In genomic region chr11:74170694-74171629, GRCh38 we compare ENCODE assay signal across 8 cellular contexts. TPM values are rescaled to one million over a fixed set of nuclear protein-coding genes. Genes with fewer than 3 reads are reported as not detected.
A peak's percentile ranks its signal among the peaks of the same experiment; 100 is the strongest.
DNase-seq lines count a peak whose midpoint lies in the region; ATAC-seq and TF ChIP-seq lines count a peak whose summit lies in the region.

C2CD3 (minus strand) TSS chr11:74171002; CDS start chr11:74170792, 210 bp downstream.
PPME1 (plus strand) TSS chr11:74171289; CDS start chr11:74171422, 133 bp downstream.

- peak within 1 kb of the TSS; percentile 75 for H3K4me3 ChIP-seq in Caco-2 (ENCODE audit: low read depth, low read length)

- no TSS peak for BruUV-seq in Caco-2 (replicated peaks; lab: Mats Ljungman, UMichigan)

- peak; percentile 59 to 63 for TF ChIP-seq CTCF in Caco-2 (IDR thresholded peaks at IDR 0.05; ENCODE audit: insufficient read depth in 1 of 2, low read depth in 1 of 2, low read length in 1 of 2, severe bottlenecking in 1 of 2, unreplicated experiment in 1 of 2)

- no peak within 1 kb of the TSS for H3K4me3 Mint-ChIP-seq in Caco-2 (ENCODE audit: unreplicated experiment)
- H3K4me3 Mint-ChIP-seq in effector memory CD8-positive, alpha-beta T cell, result no peak within 1 kb of the TSS

- peak; percentile 89 for ATAC-seq in GM21367 (IDR thresholded peaks at IDR 0.05; ENCODE audit: unreplicated experiment)
- peak; percentile 95 for ATAC-seq in effector memory CD8-positive, alpha-beta T cell (replicated peaks)

- H3K9me3 Mint-ChIP-seq in Caco-2 (ENCODE audit: unreplicated experiment), result no peaks in the 10 kb centered on the region
- no peaks in the 10 kb centered on the region for H3K9me3 Mint-ChIP-seq in effector memory CD8-positive, alpha-beta T cell

- intact Hi-C loops in Caco-2 (cut with micrococcal nuclease; ENCODE audit: unreplicated experiment), result loop anchor here (1.0 to 5.0 kb wide), 7 partner anchors 33 to 294 kb away; partner anchors contain the start of genes COA4 and PAAF1

- peaks cover 32% of the 10 kb centered on the region for H3K4me1 ChIP-seq in Caco-2

- peaks cover 6% of the 10 kb centered on the region for H3K4me1 Mint-ChIP-seq in Caco-2 (ENCODE audit: low read depth, unreplicated experiment)
- H3K4me1 Mint-ChIP-seq in effector memory CD8-positive, alpha-beta T cell (ENCODE audit: low read depth in 2 of 2), result peaks cover 2 to 9% of the 10 kb centered on the region in 2 donors

- peak; percentile 100 for DNase-seq in Caco-2
- DNase-seq in HT1080 (ENCODE audit: low read depth), result peak; percentile 100
- DNase-seq in NOMO-1 (lab: John Stamatoyannopoulos, UW; ENCODE audit: unreplicated experiment in 2 of 2), result peak; percentile 100
- DNase-seq in effector memory CD8-positive, alpha-beta T cell, result peak; percentile 94 to 96 (median 96)
- DNase-seq in medulla oblongata (ENCODE audit: extremely low spot score), result peak; percentile 100
- peak; percentile 95 for DNase-seq in stimulated activated CD8-positive, alpha-beta memory T cell treated with anti-CD3 and anti-CD28 coated beads, Interleukin-12 subunit alpha, Interleukin-12 subunit beta, amount 100 ng/mL, for 1 hour (ENCODE audit: low read depth)

- POLR2A ChIA-PET in Caco-2 (lab: Charles Lee), result interaction anchor here (0.6 to 3.4 kb wide), 15 partner anchors 12 to 606 kb away, joined by 3 to 42 read pairs (median 6); partner anchors contain the start of genes LIPT2, PGM2L1 and UCP2
- POLR2A ChIA-PET in activated CD8-positive, alpha-beta memory T cell treated with anti-CD3 and anti-CD28 coated beads for 36 hours (lab: Charles Lee), result interaction anchor here (0.6 to 2.0 kb wide), 5 partner anchors 13 to 354 kb away, joined by 3 to 8 read pairs (median 4); partner anchors contain the start of gene LIPT2

- no peaks in the 10 kb centered on the region for H3K27me3 ChIP-seq in Caco-2 (replicated peaks; ENCODE audit: control insufficient read depth, insufficient read depth, low read length)

- H3K36me3 ChIP-seq in Caco-2 (ENCODE audit: control insufficient read depth, insufficient read depth, low read length), result peaks cover 1% of the 10 kb centered on the region

- H3K36me3 Mint-ChIP-seq in Caco-2 (ENCODE audit: insufficient read depth, unreplicated experiment), result peaks cover 5% of the 10 kb centered on the region
- peaks cover 15% of the 10 kb centered on the region for H3K36me3 Mint-ChIP-seq in effector memory CD8-positive, alpha-beta T cell (ENCODE audit: insufficient read depth)

- H3K27me3 Mint-ChIP-seq in Caco-2 (ENCODE audit: insufficient read depth, unreplicated experiment), result no peaks in the 10 kb centered on the region
- H3K27me3 Mint-ChIP-seq in effector memory CD8-positive, alpha-beta T cell, result no peaks in the 10 kb centered on the region

- H3K9me3 ChIP-seq in Caco-2, result no peaks in the 10 kb centered on the region

- CTCF ChIA-PET in Caco-2 (lab: Charles Lee), result interaction anchor here (0.6 to 1.9 kb wide), 22 partner anchors 13 to 428 kb away, joined by 3 to 15 read pairs (median 4); partner anchors contain the start of gene UCP2
- CTCF ChIA-PET in activated CD8-positive, alpha-beta memory T cell treated with anti-CD3 and anti-CD28 coated beads for 36 hours (lab: Charles Lee), result interaction anchor here (0.6 to 1.0 kb wide), 2 partner anchors 12 to 400 kb away, joined by 3 read pairs; no protein-coding TSS in a partner anchor

- no peak within 1 kb of the TSS for H3K27ac Mint-ChIP-seq in Caco-2 (ENCODE audit: unreplicated experiment)
- H3K27ac Mint-ChIP-seq in effector memory CD8-positive, alpha-beta T cell, result no peak within 1 kb of the TSS

RNA-seq across cellular contexts. Expression of gene C2CD3, which starts in this region (rescaled TPM):
- 47.0 and 47.5 TPM in 2 replicates for total RNA-seq in Caco-2 (2022)
- 11.9 and 20.5 TPM in 2 replicates for total RNA-seq in HT1080 (2014; rRNA removed; shearing (Covaris generic))
- polyA plus RNA-seq in HT1080 (2015; cell fraction: cytosol; rRNA removed), result 11.5 and 14.9 TPM in 2 replicates
- 20.1 and 21.4 TPM in 2 replicates for polyA plus RNA-seq in HT1080 (2015; cell fraction: nucleus; rRNA removed)
- total RNA-seq in activated CD8-positive, alpha-beta memory T cell treated with anti-CD3 and anti-CD28 coated beads for 36 hours, result 10 to 100 TPM; 34.3 to 35.3 TPM

RNA-seq across cellular contexts. Expression of gene PPME1, which starts in this region (rescaled TPM):
- 109 and 114 TPM in 2 replicates for total RNA-seq in Caco-2 (2022)
- 44.0 and 53.1 TPM in 2 replicates for total RNA-seq in HT1080 (2014; rRNA removed; shearing (Covaris generic))
- polyA plus RNA-seq in HT1080 (2015; cell fraction: cytosol; rRNA removed), result 57.2 and 61.8 TPM in 2 replicates
- 69.8 and 71.3 TPM in 2 replicates for polyA plus RNA-seq in HT1080 (2015; cell fraction: nucleus; rRNA removed)
- 10 to 100 TPM; 52.6 to 54.5 TPM for total RNA-seq in activated CD8-positive, alpha-beta memory T cell treated with anti-CD3 and anti-CD28 coated beads for 36 hours

Comparison
In these comparisons a context has a peak if more than half of its experiments do, and no peak if none do; other contexts are left out.
1. Peak in every context shown above with its lines: DNase-seq, ATAC-seq and H3K4me3 ChIP-seq.